Comparison of ENCODE assay signal across 11 cellular contexts in genomic region chr1:201383647-201384405, GRCh38. TPM values are rescaled to one million over a fixed set of nuclear protein-coding genes. Genes with fewer than 3 reads are reported as not detected.
DNase-seq lines count a peak whose midpoint lies in the region; ATAC-seq and TF ChIP-seq lines count a peak whose summit lies in the region.
"Had no signal": no experiment of that assay in that cellular context is flagged by ENCODE, and none has a peak within 500 bp of the region (broad histone marks: within the 10 kb centered on the region; RNA-seq: fewer than 3 reads in every experiment).

No MANE protein-coding gene starts in this region.

- no peaks in the 10 kb centered on the region for H3K9me3 ChIP-seq in right cardiac atrium (ENCODE audit: control insufficient read depth, low read length)

- no peak overlapping the region for H3K4me3 ChIP-seq in AG04449 (ENCODE audit: low read depth, low read length)
- no peak overlapping the region for H3K4me3 ChIP-seq in right cardiac atrium (ENCODE audit: low read length)

- H3K27ac ChIP-seq in right cardiac atrium (ENCODE audit: low read length): peak overlapping the region; percentile 68

- POLR2A ChIA-PET in AG04449 (lab: Yijun Ruan, JAX): interaction anchor here (1.3 kb wide), 1 partner anchor 26 kb away, joined by 5 read pairs; no protein-coding TSS in a partner anchor

- 83% methylated on average over 4 of the region's 4 CpGs for WGBS in right cardiac atrium

- TF ChIP-seq CTCF in AG04449 (IDR thresholded peaks at IDR 0.05; ENCODE audit: insufficient read depth, low read length, missing control alignments): no peak

- intact Hi-C loops in right cardiac atrium (cut with DNase I): no loop called here

- CTCF ChIA-PET in AG04449 (lab: Yijun Ruan, JAX): interaction anchor here (1.0 to 5.5 kb wide), 13 partner anchors 8 to 762 kb away, joined by 3 to 71 read pairs (median 5); partner anchors contain the start of gene PKP1

- H3K4me1 ChIP-seq in right cardiac atrium (ENCODE audit: control insufficient read depth, insufficient read depth, low read length): no peaks in the 10 kb centered on the region

- no peaks in the 10 kb centered on the region for H3K27me3 ChIP-seq in right cardiac atrium (ENCODE audit: control insufficient read depth, insufficient read depth)

- DNase-seq in AG04449 (ENCODE audit: low read depth, low spot score): peak; percentile 80
- peak; percentile 88 for DNase-seq in HS-5 (ENCODE audit: low read depth)
- DNase-seq in SHP77 (lab: John Stamatoyannopoulos, UW): peak; percentile 79 to 80
- DNase-seq in right cardiac atrium: peak in 1 of 3 donors; percentile 43
- DNase-seq in amygdala (lab: John Stamatoyannopoulos, UW): no peak
- DNase-seq: endodermal cell; naive thymus-derived CD4-positive, alpha-beta T cell had no signal

- ATAC-seq in right cardiac atrium (peak in 1 of 2 donors; percentile 14), GM19397 (IDR thresholded peaks at IDR 0.05; ENCODE audit: unreplicated experiment) (no peak), GM18511 (IDR thresholded peaks at IDR 0.05; ENCODE audit: unreplicated experiment) (no peak), GM21825 (IDR thresholded peaks at IDR 0.05; ENCODE audit: unreplicated experiment) (no peak)
- ATAC-seq: naive thymus-derived CD4-positive, alpha-beta T cell had no signal

RNA-seq across cellular contexts. Expression of gene TNNT2, which starts 6.3 kb away (rescaled TPM):
- total RNA-seq in right cardiac atrium: 1,000 to 10,000 TPM; 5,203 to 7,292 (median 7,185) TPM
- polyA plus RNA-seq in right cardiac atrium: 16,707 TPM
- total RNA-seq: naive thymus-derived CD4-positive, alpha-beta T cell; SK-MEL-5 had no signal
- polyA plus RNA-seq: naive thymus-derived CD4-positive, alpha-beta T cell had no signal

RNA-seq across cellular contexts. Expression of gene LAD1, which starts 15.3 kb away (rescaled TPM):
- total RNA-seq in right cardiac atrium: 1 to 10 TPM; 1.3 to 4.0 (median 2.4) TPM
- 5.0 TPM for polyA plus RNA-seq in right cardiac atrium
- polyA plus RNA-seq: naive thymus-derived CD4-positive, alpha-beta T cell had no signal

RNA-seq across cellular contexts. Expression of gene TNNI1, which starts 37.7 kb away (rescaled TPM):
- 100 to 1,000 TPM in 2 of 4 donors, 10 to 100 TPM in 2; 77.9 to 215 (median 100) TPM for total RNA-seq in right cardiac atrium
- polyA plus RNA-seq in right cardiac atrium: 81.3 TPM
- total RNA-seq: naive thymus-derived CD4-positive, alpha-beta T cell; SK-MEL-5 had no signal
- polyA plus RNA-seq: naive thymus-derived CD4-positive, alpha-beta T cell had no signal

Comparison
In these comparisons a context has a peak if more than half of its experiments do, and no peak if none do; other contexts are left out.
1. DNase-seq: peak in AG04449 (single experiment), HS-5 (single experiment) and SHP77 (2 of 2); none in amygdala (0 of 56).